In the genomic region with DNA sequence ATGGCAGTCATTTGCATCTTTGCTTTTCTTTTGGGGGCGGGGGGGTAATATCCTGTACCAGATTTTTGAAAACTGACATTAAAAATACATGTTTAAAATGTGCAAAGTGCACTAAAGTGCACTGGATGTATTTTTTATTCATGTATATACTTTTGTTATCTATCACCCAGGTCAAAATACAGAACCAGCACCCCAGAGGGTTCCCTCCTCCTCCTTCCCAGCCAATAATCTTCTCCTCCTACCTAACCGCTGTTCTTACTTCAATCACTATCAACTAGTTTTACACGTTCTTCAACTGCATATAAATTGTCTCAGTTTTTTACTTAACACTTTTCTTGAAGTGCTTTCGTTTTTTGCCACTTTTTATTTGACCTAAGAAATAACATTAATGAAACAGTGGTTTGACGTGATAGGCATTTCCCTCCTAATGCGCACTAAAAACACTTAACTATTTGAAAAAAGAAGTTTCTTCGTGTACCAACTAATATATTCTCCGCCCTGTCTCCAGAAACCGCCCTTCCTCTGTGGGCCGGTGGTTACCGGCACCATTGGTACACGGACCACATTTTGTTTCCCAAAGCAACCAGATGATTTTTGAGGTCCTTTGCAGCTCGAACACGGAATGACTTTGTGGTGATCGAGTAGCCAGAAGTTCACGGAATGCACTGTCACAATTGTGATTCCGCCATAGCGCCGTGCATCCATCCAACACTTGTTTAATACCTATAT, we compare ENCODE assay signal across 9 cellular contexts. TPM values are rescaled to one million over a fixed set of nuclear protein-coding genes. Genes with fewer than 3 reads are reported as not detected.
DNase-seq lines count a peak whose midpoint lies in the region; ATAC-seq, FAIRE-seq and TF ChIP-seq lines count a peak whose summit lies in the region.
"Had no signal": no experiment of that assay in that cellular context is flagged by ENCODE, and none has a peak within 500 bp of the region (broad histone marks: within the 10 kb centered on the region; RNA-seq: fewer than 3 reads in every experiment).

No MANE protein-coding gene starts in this region.

- H3K27ac ChIP-seq in SJCRH30 (peak overlapping the region; percentile 6; the same call in 1 of the 2 replicates), body of pancreas (peak overlapping the region; percentile 73 to 94 (median 91)), lung (ENCODE audit: low read depth in 1 of 2, low read length in 1 of 2) (peak overlapping the region; percentile 85 to 94)

- H3K4me1 Mint-ChIP-seq in stimulated activated memory B cell treated with anti-CD40 and anti-IgM and Interleukin-4, amounts not matched to agents 10 μg/mL and 1 μg/mL and 100 μg/mL, for 72 hours, result peaks cover 44% of the 10 kb centered on the region

- TF ChIP-seq POLR2A in GM12892 (IDR thresholded peaks at IDR 0.05; ENCODE audit: low read depth, low read length) (no peak), body of pancreas (IDR thresholded peaks at IDR 0.05) (no peak)

- WGBS in body of pancreas, 2 donors, result 1 to 5% methylated on average over 19 of the region's 19 CpGs
- WGBS in lung, 2 donors, result 4% methylated on average over 19 of the region's 19 CpGs

- H3K36me3 Mint-ChIP-seq in stimulated activated memory B cell treated with anti-CD40 and anti-IgM and Interleukin-4, amounts not matched to agents 10 μg/mL and 1 μg/mL and 100 μg/mL, for 72 hours, result no peaks in the 10 kb centered on the region

- H3K27me3 ChIP-seq in SJCRH30 (no peaks in the 10 kb centered on the region), body of pancreas (no peaks in the 10 kb centered on the region), lung (ENCODE audit: control insufficient read depth, insufficient read depth) (no peaks in the 10 kb centered on the region)

- peak overlapping the region; percentile 84 for H3K4me3 Mint-ChIP-seq in stimulated activated memory B cell treated with anti-CD40 and anti-IgM and Interleukin-4, amounts not matched to agents 10 μg/mL and 1 μg/mL and 100 μg/mL, for 72 hours

- no peaks in the 10 kb centered on the region for H3K9me3 Mint-ChIP-seq in stimulated activated memory B cell treated with anti-CD40 and anti-IgM and Interleukin-4, amounts not matched to agents 10 μg/mL and 1 μg/mL and 100 μg/mL, for 72 hours

- no peaks in the 10 kb centered on the region for H3K9me3 ChIP-seq in SJCRH30 (replicated peaks)
- no peaks in the 10 kb centered on the region for H3K9me3 ChIP-seq in body of pancreas
- no peaks in the 10 kb centered on the region for H3K9me3 ChIP-seq in lung (ENCODE audit: control insufficient read depth in 2 of 2, insufficient read depth in 1 of 2, low read length in 1 of 2)

- H3K27me3 Mint-ChIP-seq in stimulated activated memory B cell treated with anti-CD40 and anti-IgM and Interleukin-4, amounts not matched to agents 10 μg/mL and 1 μg/mL and 100 μg/mL, for 72 hours, result no peaks in the 10 kb centered on the region

- peaks cover 15% of the 10 kb centered on the region for H3K4me1 ChIP-seq in SJCRH30
- peaks cover 25% of the 10 kb centered on the region for H3K4me1 ChIP-seq in body of pancreas
- H3K4me1 ChIP-seq in lung (ENCODE audit: control insufficient read depth in 2 of 2, insufficient read depth in 2 of 2, low read length in 2 of 2), result peaks cover 2 to 4% of the 10 kb centered on the region in 2 donors

- no peak for ATAC-seq in body of pancreas
- ATAC-seq in lung (ENCODE audit: insufficient read depth, low FRiP score), result no peak
- ATAC-seq in stimulated activated memory B cell treated with anti-CD40 and anti-IgM and Interleukin-4, amounts not matched to agents 10 μg/mL and 1 μg/mL and 100 μg/mL, for 72 hours, result no peak
- ATAC-seq in HG02588 (IDR thresholded peaks at IDR 0.05; ENCODE audit: unreplicated experiment), result no peak

- no peak for DNase-seq in GM12892 (ENCODE audit: insufficient read length)
- peak; percentile 19 to 52 for DNase-seq in SJCRH30
- DNase-seq in body of pancreas, result peak; percentile 18 to 34 (median 24)
- peak; percentile 32 for DNase-seq in lung (ENCODE audit: low spot score)
- no peak for DNase-seq in putamen (ENCODE audit: low spot score)
- no peak for DNase-seq in HCEC 1CT

- H3K4me3 ChIP-seq in SJCRH30 (peak overlapping the region; percentile 100), body of pancreas (peak overlapping the region in 1 of 2 donors; percentile 24), lung (peak overlapping the region; percentile 39)

- FAIRE-seq in GM12892 (lab: Jason Lieb, UNC), result peak; percentile 24
- FAIRE-seq: colon had no signal

- peak overlapping the region; percentile 96 for H3K27ac Mint-ChIP-seq in stimulated activated memory B cell treated with anti-CD40 and anti-IgM and Interleukin-4, amounts not matched to agents 10 μg/mL and 1 μg/mL and 100 μg/mL, for 72 hours

- intact Hi-C loops in body of pancreas (cut with DNase I), result no loop called here

- no peak for TF ChIP-seq CTCF in body of pancreas (IDR thresholded peaks at IDR 0.05)
- TF ChIP-seq CTCF in lung (IDR thresholded peaks at IDR 0.05; ENCODE audit: control extremely low read depth, extremely low read depth), result no peak

- no peaks in the 10 kb centered on the region; the same call in 1 of the 2 replicates for H3K36me3 ChIP-seq in SJCRH30
- no peaks in the 10 kb centered on the region for H3K36me3 ChIP-seq in body of pancreas (replicated peaks in 1 of 2; ENCODE audit: insufficient read depth in 1 of 2, low read depth in 2 of 2)
- no peaks in the 10 kb centered on the region for H3K36me3 ChIP-seq in lung (ENCODE audit: control insufficient read depth in 2 of 2, insufficient read depth in 2 of 2, low read length in 2 of 2)

RNA-seq across cellular contexts. Expression of gene AKAP13, which starts 0.8 kb away (rescaled TPM):
- polyA plus RNA-seq in GM12892 (2012; ENCODE audit: missing spikeins), result 49.4 TPM
- total RNA-seq in SJCRH30 (2014; rRNA removed; shearing (Covaris generic)), result 67.3 and 75.3 TPM in 2 replicates
- 100 to 1,000 TPM; 102 to 160 TPM for total RNA-seq in body of pancreas
- 1,000 to 10,000 TPM in 1 of 2 donors, 100 to 1,000 TPM in 1; 392 to 1,115 TPM for total RNA-seq in lung
- 100 to 1,000 TPM; 102 to 126 TPM for polyA plus RNA-seq in lung

Comparison
In these comparisons a context has a peak if more than half of its experiments do, and no peak if none do; other contexts are left out.
1. DNase-seq: peak in SJCRH30 (2 of 2), body of pancreas (4 of 4) and lung (single experiment); none in GM12892 (single experiment), putamen (single experiment) and HCEC 1CT (single experiment).
2. H3K27ac ChIP-seq: peak in every context shown above with its lines; median percentile 91 in body of pancreas; 90 in lung; 6 in SJCRH30.